1 cellular context compared by ENCODE assay signal in genomic region chr4:182593413-182593812, GRCh38.
TF ChIP-seq lines count a peak whose summit lies in the region.

No MANE protein-coding gene starts in this region.

TF ChIP-seq in WTC11, 78 proteins besides CTCF, POLR2A, EP300 and RAD21 (continued from another document):
- TF ChIP-seq TEAD4 (CRISPR knock-in tag; IDR thresholded peaks at IDR 0.05) (no peak), TCF7 (CRISPR knock-in tag; IDR thresholded peaks at IDR 0.05; ENCODE audit: low read depth) (no peak), ZBTB21 (CRISPR knock-in tag; IDR thresholded peaks at IDR 0.05; ENCODE audit: borderline replicate concordance) (no peak), NFATC4 (CRISPR knock-in tag; IDR thresholded peaks at IDR 0.05) (no peak), NFYB (CRISPR knock-in tag; conservative IDR thresholded peaks at IDR 0.05; ENCODE audit: low read depth) (no peak), IRF2 (CRISPR knock-in tag; IDR thresholded peaks at IDR 0.05; ENCODE audit: borderline replicate concordance, low read depth) (no peak), JAZF1 (CRISPR knock-in tag; IDR thresholded peaks at IDR 0.05) (no peak), EMX1 (CRISPR knock-in tag; IDR thresholded peaks at IDR 0.05) (no peak), SMAD4 (CRISPR knock-in tag; IDR thresholded peaks at IDR 0.05) (no peak), SMAD3 (CRISPR knock-in tag; IDR thresholded peaks at IDR 0.05; ENCODE audit: borderline replicate concordance) (no peak), ATF1 (CRISPR knock-in tag; IDR thresholded peaks at IDR 0.05) (no peak), E2F1 (CRISPR knock-in tag; IDR thresholded peaks at IDR 0.05) (no peak)
- TF ChIP-seq, protein P1, sequence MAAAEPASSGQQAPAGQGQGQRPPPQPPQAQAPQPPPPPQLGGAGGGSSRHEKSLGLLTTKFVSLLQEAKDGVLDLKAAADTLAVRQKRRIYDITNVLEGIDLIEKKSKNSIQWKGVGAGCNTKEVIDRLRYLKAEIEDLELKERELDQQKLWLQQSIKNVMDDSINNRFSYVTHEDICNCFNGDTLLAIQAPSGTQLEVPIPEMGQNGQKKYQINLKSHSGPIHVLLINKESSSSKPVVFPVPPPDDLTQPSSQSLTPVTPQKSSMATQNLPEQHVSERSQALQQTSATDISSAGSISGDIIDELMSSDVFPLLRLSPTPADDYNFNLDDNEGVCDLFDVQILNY (CRISPR knock-in tag; IDR thresholded peaks at IDR 0.05), result no peak
- TF ChIP-seq, protein P2, sequence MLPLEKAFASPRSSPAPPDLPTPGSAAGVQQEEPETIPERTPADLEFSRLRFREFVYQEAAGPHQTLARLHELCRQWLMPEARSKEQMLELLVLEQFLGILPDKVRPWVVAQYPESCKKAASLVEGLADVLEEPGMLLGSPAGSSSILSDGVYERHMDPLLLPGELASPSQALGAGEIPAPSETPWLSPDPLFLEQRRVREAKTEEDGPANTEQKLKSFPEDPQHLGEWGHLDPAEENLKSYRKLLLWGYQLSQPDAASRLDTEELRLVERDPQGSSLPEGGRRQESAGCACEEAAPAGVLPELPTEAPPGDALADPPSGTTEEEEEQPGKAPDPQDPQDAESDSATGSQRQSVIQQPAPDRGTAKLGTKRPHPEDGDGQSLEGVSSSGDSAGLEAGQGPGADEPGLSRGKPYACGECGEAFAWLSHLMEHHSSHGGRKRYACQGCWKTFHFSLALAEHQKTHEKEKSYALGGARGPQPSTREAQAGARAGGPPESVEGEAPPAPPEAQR (CRISPR knock-in tag; IDR thresholded peaks at IDR 0.05), result no peak
